Comparison of ENCODE assay signal across 8 cellular contexts in the genomic region with DNA sequence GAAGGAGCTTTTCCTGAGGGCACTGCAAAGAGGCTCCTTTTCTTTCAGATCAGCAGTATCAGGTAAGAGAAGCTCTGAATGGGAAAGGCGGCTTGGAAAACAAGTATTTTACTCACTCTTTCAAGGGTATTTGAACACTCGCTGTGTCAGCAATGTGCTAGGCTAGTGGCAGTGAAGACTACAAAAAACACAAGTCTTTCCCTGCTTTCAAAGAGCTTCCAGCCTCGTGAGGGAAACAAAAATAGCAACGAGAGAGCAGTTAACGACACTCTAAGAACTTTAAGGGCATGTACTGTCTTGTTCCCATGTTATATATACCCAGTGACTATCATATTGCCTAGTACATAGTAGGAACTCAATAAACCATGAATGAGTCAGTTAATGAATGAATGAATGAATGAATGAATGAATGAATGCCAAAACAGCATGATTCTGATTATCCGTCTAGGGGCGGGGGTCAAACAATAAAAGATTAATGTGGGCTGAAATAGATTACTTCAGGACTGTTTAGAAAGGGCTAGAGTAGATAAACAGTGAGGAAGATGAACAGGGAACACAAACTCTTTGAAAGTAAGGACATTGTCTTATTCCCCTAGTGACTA. TPM values are rescaled to one million over a fixed set of nuclear protein-coding genes. Genes with fewer than 3 reads are reported as not detected.
DNase-seq lines count a peak whose midpoint lies in the region; ATAC-seq and TF ChIP-seq lines count a peak whose summit lies in the region.

No MANE protein-coding gene starts in this region.

- TF ChIP-seq POLR2A in esophagus muscularis mucosa (IDR thresholded peaks at IDR 0.05; ENCODE audit: low read depth) (no peak), prostate gland (IDR thresholded peaks at IDR 0.05) (no peak)

- POLR2A ChIA-PET in OCI-LY7 (lab: Charles Lee), result interaction anchor here (0.6 to 1.3 kb wide), 3 partner anchors 69 to 214 kb away, joined by 3 to 4 read pairs (median 3); partner anchors contain the start of gene BCL10

- no peaks in the 10 kb centered on the region for H3K79me2 ChIP-seq in OCI-LY7 (ENCODE audit: insufficient read depth, low read depth, low read length)

- WGBS in esophagus muscularis mucosa, result 34% methylated on average over 7 of the region's 7 CpGs
- 22% methylated on average over 7 of the region's 7 CpGs for WGBS in prostate gland

- CTCF ChIA-PET in OCI-LY7 (lab: Charles Lee; ENCODE audit: unreplicated experiment), result no interaction called here

- H3K27me3 ChIP-seq in esophagus muscularis mucosa (no peaks in the 10 kb centered on the region), prostate gland (replicated peaks; ENCODE audit: insufficient read depth) (no peaks in the 10 kb centered on the region)

- intact Hi-C loops in OCI-LY7 (cut with micrococcal nuclease; ENCODE audit: unreplicated experiment) (no loop called here), esophagus muscularis mucosa (cut with DNase I) (no loop called here), prostate gland (cut with DNase I) (no loop called here)

- H3K9me3 ChIP-seq in OCI-LY7 (ENCODE audit: low read length) (no peaks in the 10 kb centered on the region), esophagus muscularis mucosa (no peaks in the 10 kb centered on the region), prostate gland (no peaks in the 10 kb centered on the region)

- peak overlapping the region; percentile 68 for H3K4me3 ChIP-seq in OCI-LY7 (ENCODE audit: low read depth, low read length, poor library complexity, severe bottlenecking)
- peak overlapping the region; percentile 56 to 64 (median 59) for H3K4me3 ChIP-seq in esophagus muscularis mucosa
- H3K4me3 ChIP-seq in prostate gland, result peak overlapping the region; percentile 22 to 34

- DNase-seq in OCI-LY7 (ENCODE audit: low spot score), result no peak
- no peak for DNase-seq in esophagus muscularis mucosa (ENCODE audit: extremely low spot score)
- DNase-seq in prostate gland (ENCODE audit: low spot score), result no peak
- no peak for DNase-seq in NCI-H2196 (lab: John Stamatoyannopoulos, UW; ENCODE audit: unreplicated experiment)
- DNase-seq in activated CD8-positive, alpha-beta memory T cell treated with anti-CD3 and anti-CD28 coated beads, Interleukin-2, amount 50 U/mL, for 4 hours, result no peak
- DNase-seq in NCI-H1105 treated with DMSO at 0.1 percent for 48 hours (lab: John Stamatoyannopoulos, UW), result no peak

- no peak for TF ChIP-seq EP300 in esophagus muscularis mucosa (IDR thresholded peaks at IDR 0.05)

- H4K20me1 ChIP-seq in OCI-LY7 (ENCODE audit: insufficient read depth, low read length), result no peaks in the 10 kb centered on the region

- H3K4me1 ChIP-seq in OCI-LY7 (ENCODE audit: insufficient read depth, low read length, poor library complexity, severe bottlenecking) (peaks cover 17% of the 10 kb centered on the region), esophagus muscularis mucosa (peaks cover 0 to 10% (median 10%) of the 10 kb centered on the region in 4 donors), prostate gland (replicated peaks) (peaks cover 3% of the 10 kb centered on the region)

- TF ChIP-seq CTCF in OCI-LY7 (conservative IDR thresholded peaks at IDR 0.05; ENCODE audit: low read length) (no peak), esophagus muscularis mucosa (IDR thresholded peaks at IDR 0.05) (no peak), prostate gland (IDR thresholded peaks at IDR 0.05) (no peak)

- H3K4me2 ChIP-seq in OCI-LY7 (ENCODE audit: low read length), result peak overlapping the region; percentile 90

- H3K36me3 ChIP-seq in OCI-LY7 (ENCODE audit: insufficient read depth, low read length) (no peaks in the 10 kb centered on the region), esophagus muscularis mucosa (no peaks in the 10 kb centered on the region), prostate gland (no peaks in the 10 kb centered on the region)

- no peak overlapping the region for H3K27ac ChIP-seq in OCI-LY7 (ENCODE audit: low read depth, low read length, poor library complexity, severe bottlenecking)
- H3K27ac ChIP-seq in esophagus muscularis mucosa (replicated peaks in 1 of 4), result peak overlapping the region; percentile 22 to 78 (median 71)
- H3K27ac ChIP-seq in prostate gland, result no peak overlapping the region

- H3K9me2 ChIP-seq in OCI-LY7 (ENCODE audit: insufficient read depth, low read length), result no peaks in the 10 kb centered on the region

- ATAC-seq in GM18868 (IDR thresholded peaks at IDR 0.05; ENCODE audit: unreplicated experiment) (peak; percentile 1), HG02588 (IDR thresholded peaks at IDR 0.05; ENCODE audit: unreplicated experiment) (no peak)

- no TSS peak for BruUV-seq in OCI-LY7 (replicated peaks; lab: Mats Ljungman, UMichigan)

- peak overlapping the region; percentile 98; the same call in 1 of the 2 replicates for H2AFZ ChIP-seq in OCI-LY7 (ENCODE audit: low read length)

RNA-seq across cellular contexts. Expression of gene MCOLN3, which starts 14.2 kb away (rescaled TPM):
- not detected in 2 replicates for total RNA-seq in OCI-LY7 (2014; rRNA removed; shearing (Covaris generic))
- total RNA-seq in OCI-LY7 (2022) (not detected in 2 replicates), esophagus muscularis mucosa (1 to 10 TPM in 2 of 4 donors, under 1 TPM in 2; 0.65 to 2.1 (median 1.0) TPM), prostate gland (1 to 10 TPM in 1 of 2 donors, under 1 TPM in 1; 0.23 to 1.6 TPM)

Comparison
In these comparisons a context has a peak if more than half of its experiments do, and no peak if none do; other contexts are left out.
1. H3K27ac ChIP-seq: peak in esophagus muscularis mucosa (4 of 4); none in OCI-LY7 (single experiment) and prostate gland (0 of 2).
2. Peak in every context shown above with its lines, with median percentiles within 50 percentile points of each other: H3K4me3 ChIP-seq.